8 cellular contexts compared by ENCODE assay signal in genomic region chr19:42229855-42230331, GRCh38. TPM values are rescaled to one million over a fixed set of nuclear protein-coding genes. Genes with fewer than 3 reads are reported as not detected.
DNase-seq lines count a peak whose midpoint lies in the region; ATAC-seq lines count a peak whose summit lies in the region.
"Had no signal": no experiment of that assay in that cellular context is flagged by ENCODE, and none has a peak within 500 bp of the region (broad histone marks: within the 10 kb centered on the region; RNA-seq: fewer than 3 reads in every experiment).

No MANE protein-coding gene starts in this region.

- H3K9me3 Mint-ChIP-seq in activated CD4-positive, alpha-beta T cell treated with anti-CD3 and anti-CD28 coated beads for 36 hours (ENCODE audit: low read depth), result no peaks in the 10 kb centered on the region
- no peaks in the 10 kb centered on the region for H3K9me3 Mint-ChIP-seq in activated naive CD8-positive, alpha-beta T cell treated with anti-CD3 and anti-CD28 coated beads, Interleukin-2, amount 50 U/mL, for 24 hours
- H3K9me3 Mint-ChIP-seq: activated T-cell treated with anti-CD3 and anti-CD28 coated beads, Interleukin-2, amount 50 U/mL, for 72 hours had no signal

- no peak overlapping the region for H3K4me3 Mint-ChIP-seq in activated CD4-positive, alpha-beta T cell treated with anti-CD3 and anti-CD28 coated beads for 36 hours
- no peak overlapping the region for H3K4me3 Mint-ChIP-seq in activated naive CD8-positive, alpha-beta T cell treated with anti-CD3 and anti-CD28 coated beads, Interleukin-2, amount 50 U/mL, for 24 hours
- H3K4me3 Mint-ChIP-seq: activated T-cell treated with anti-CD3 and anti-CD28 coated beads, Interleukin-2, amount 50 U/mL, for 72 hours had no signal

- H3K4me1 Mint-ChIP-seq in activated CD4-positive, alpha-beta T cell treated with anti-CD3 and anti-CD28 coated beads for 36 hours, result peaks cover 19% of the 10 kb centered on the region
- H3K4me1 Mint-ChIP-seq in activated naive CD8-positive, alpha-beta T cell treated with anti-CD3 and anti-CD28 coated beads, Interleukin-2, amount 50 U/mL, for 24 hours, result peaks cover 10% of the 10 kb centered on the region

- DNase-seq in activated CD4-positive, alpha-beta T cell treated with anti-CD3 and anti-CD28 coated beads for 36 hours, result no peak
- no peak for DNase-seq in activated CD4-positive, alpha-beta T cell treated with anti-CD3 and anti-CD28 coated beads for 48 hours
- no peak for DNase-seq in activated naive CD8-positive, alpha-beta T cell treated with anti-CD3 and anti-CD28 coated beads, Interleukin-2, amount 50 U/mL, for 24 hours
- peak; percentile 16 for DNase-seq in retina
- no peak for DNase-seq in NK-92 treated with Interleukin-12 subunit alpha and Interleukin-12 subunit beta, amount 100 ng/mL, for 24 hours (lab: John Stamatoyannopoulos, UW)
- no peak for DNase-seq in NCI-H1694 treated with DMSO at 0.1 percent for 48 hours (lab: John Stamatoyannopoulos, UW)
- DNase-seq: activated T-cell treated with anti-CD3 and anti-CD28 coated beads, Interleukin-2, amount 50 U/mL, for 72 hours; SIG-M5 had no signal

- H3K27ac Mint-ChIP-seq in activated CD4-positive, alpha-beta T cell treated with anti-CD3 and anti-CD28 coated beads for 36 hours, result peak overlapping the region; percentile 75
- H3K27ac Mint-ChIP-seq in activated naive CD8-positive, alpha-beta T cell treated with anti-CD3 and anti-CD28 coated beads, Interleukin-2, amount 50 U/mL, for 24 hours, result peak overlapping the region; percentile 75
- H3K27ac Mint-ChIP-seq: activated T-cell treated with anti-CD3 and anti-CD28 coated beads, Interleukin-2, amount 50 U/mL, for 72 hours had no signal

- intact Hi-C loops in activated CD4-positive, alpha-beta T cell treated with anti-CD3 and anti-CD28 coated beads for 36 hours (cut with DNase I, micrococcal nuclease), result no loop called here

- POLR2A ChIA-PET in activated CD4-positive, alpha-beta T cell treated with anti-CD3 and anti-CD28 coated beads for 36 hours (lab: Charles Lee), result no interaction called here

- CTCF ChIA-PET in activated CD4-positive, alpha-beta T cell treated with anti-CD3 and anti-CD28 coated beads for 36 hours (lab: Charles Lee), result interaction anchor here (0.7 kb wide), 2 partner anchors 33 to 140 kb away, joined by 3 read pairs; no protein-coding TSS in a partner anchor

- H3K36me3 Mint-ChIP-seq in activated CD4-positive, alpha-beta T cell treated with anti-CD3 and anti-CD28 coated beads for 36 hours (ENCODE audit: low read depth), result peaks cover 57% of the 10 kb centered on the region
- peaks cover 37% of the 10 kb centered on the region for H3K36me3 Mint-ChIP-seq in activated naive CD8-positive, alpha-beta T cell treated with anti-CD3 and anti-CD28 coated beads, Interleukin-2, amount 50 U/mL, for 24 hours (ENCODE audit: low read depth)

- ATAC-seq in activated CD4-positive, alpha-beta T cell treated with anti-CD3 and anti-CD28 coated beads for 36 hours, result no peak
- no peak for ATAC-seq in activated naive CD8-positive, alpha-beta T cell treated with anti-CD3 and anti-CD28 coated beads, Interleukin-2, amount 50 U/mL, for 24 hours
- ATAC-seq: activated T-cell treated with anti-CD3 and anti-CD28 coated beads, Interleukin-2, amount 50 U/mL, for 72 hours had no signal

- H3K27me3 Mint-ChIP-seq in activated CD4-positive, alpha-beta T cell treated with anti-CD3 and anti-CD28 coated beads for 36 hours, result no peaks in the 10 kb centered on the region
- no peaks in the 10 kb centered on the region for H3K27me3 Mint-ChIP-seq in activated naive CD8-positive, alpha-beta T cell treated with anti-CD3 and anti-CD28 coated beads, Interleukin-2, amount 50 U/mL, for 24 hours

RNA-seq across cellular contexts. Expression of gene ZNF526, which starts 9.8 kb away (rescaled TPM):
- total RNA-seq in activated CD4-positive, alpha-beta T cell treated with anti-CD3 and anti-CD28 coated beads for 36 hours, result 10 to 100 TPM; 11.9 to 15.2 TPM

RNA-seq across cellular contexts. Expression of gene DEDD2, which starts 12.4 kb away (rescaled TPM):
- 10 to 100 TPM; 25.9 to 27.3 TPM for total RNA-seq in activated CD4-positive, alpha-beta T cell treated with anti-CD3 and anti-CD28 coated beads for 36 hours

RNA-seq across cellular contexts. Expression of gene GSK3A, which starts 12.5 kb away (rescaled TPM):
- total RNA-seq in activated CD4-positive, alpha-beta T cell treated with anti-CD3 and anti-CD28 coated beads for 36 hours, result 10 to 100 TPM; 32.6 to 43.5 TPM

RNA-seq across cellular contexts. Expression of gene ERF, which starts 25.0 kb away (rescaled TPM):
- 10 to 100 TPM; 65.5 to 66.4 TPM for total RNA-seq in activated CD4-positive, alpha-beta T cell treated with anti-CD3 and anti-CD28 coated beads for 36 hours

RNA-seq across cellular contexts. Expression of gene CIC, which starts 39.2 kb away (rescaled TPM):
- 10 to 100 TPM; 62.8 to 66.3 TPM for total RNA-seq in activated CD4-positive, alpha-beta T cell treated with anti-CD3 and anti-CD28 coated beads for 36 hours
